In the genomic region with DNA sequence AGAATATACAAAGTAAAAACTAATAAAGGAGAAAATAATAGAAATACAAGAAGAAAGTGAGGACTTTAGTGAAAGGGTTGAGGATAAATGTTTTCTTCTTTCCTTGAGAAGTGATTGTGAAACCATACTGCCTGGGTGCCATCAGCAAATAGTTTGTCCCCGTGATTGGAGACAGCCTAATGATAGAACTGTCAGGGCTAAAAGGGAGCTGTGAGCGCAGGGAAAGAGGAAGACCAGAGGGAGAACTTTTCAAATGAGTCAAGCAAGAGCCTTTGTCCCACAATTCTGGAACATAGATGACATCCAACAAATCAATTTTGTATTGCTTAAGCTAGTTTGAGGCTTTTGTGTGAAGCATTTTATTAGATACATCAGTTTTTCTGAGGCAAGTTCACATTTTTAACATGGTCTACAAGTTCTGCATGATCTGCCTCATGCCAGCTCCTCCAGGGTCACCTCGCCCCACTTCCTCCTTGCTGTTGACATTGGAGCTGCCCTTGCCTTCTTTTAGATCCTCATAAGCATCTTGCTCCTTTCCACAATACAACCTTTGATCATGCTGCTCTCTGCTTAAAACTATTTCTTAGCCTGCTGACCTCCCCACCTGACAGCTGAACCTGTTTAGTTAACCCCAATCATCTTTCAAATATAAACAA, we compare ENCODE assay signal across 15 cellular contexts.
"Had no signal": no experiment of that assay in that cellular context is flagged by ENCODE, and none has a peak within 500 bp of the region (broad histone marks: within the 10 kb centered on the region; RNA-seq: fewer than 3 reads in every experiment).

No MANE protein-coding gene starts in this region.

- FAIRE-seq: endothelial cell of umbilical vein had no signal

- H3K27ac ChIP-seq: foreskin keratinocyte, neutrophil, skin epidermis, vagina had no signal

- H3K4me1 ChIP-seq: foreskin keratinocyte, vagina had no signal

- H3K27me3 ChIP-seq: foreskin keratinocyte, neutrophil, vagina had no signal

- H3K4me3 ChIP-seq: skin epidermis, vagina had no signal

- H3K36me3 ChIP-seq: neutrophil, vagina had no signal

- ATAC-seq: foreskin keratinocyte; left colon; naive thymus-derived CD8-positive, alpha-beta T cell; sciatic nerve had no signal

- H3K9me3 ChIP-seq: neutrophil, vagina had no signal

- DNase-seq: erythroblast; foreskin keratinocyte; immature natural killer cell; left colon; mammary epithelial cell; naive thymus-derived CD8-positive, alpha-beta T cell; posterior cingulate gyrus; stimulated activated CD4-positive, alpha-beta T cell treated with anti-CD3 and anti-CD28 coated beads, Interleukin-2, amount 100 ng/mL, for 24 hours; stimulated activated naive CD4-positive, alpha-beta T cell; trophoblast cell had no signal
